Comparison of ENCODE assay signal across 1 cellular context in genomic region chr1:205656236-205656635, GRCh38.
TF ChIP-seq lines count a peak whose summit lies in the region.

No MANE protein-coding gene starts in this region.

TF ChIP-seq in endothelial cell of umbilical vein, 7 proteins besides CTCF, POLR2A, EP300 and RAD21:
- TF ChIP-seq JUN (IDR thresholded peaks at IDR 0.05; ENCODE audit: borderline replicate concordance, insufficient read depth, insufficient read length, low read depth) (no peak), MYC (IDR thresholded peaks at IDR 0.05; ENCODE audit: low read depth, low read length) (no peak), FOS (IDR thresholded peaks at IDR 0.05; ENCODE audit: borderline replicate concordance, insufficient read depth, low read length) (no peak), GATA2 (IDR thresholded peaks at IDR 0.05; ENCODE audit: insufficient read depth, insufficient read length, low read depth, low read length) (no peak), MAX (IDR thresholded peaks at IDR 0.05; ENCODE audit: insufficient read depth, insufficient read length) (no peak), EZH2 (IDR thresholded peaks at IDR 0.05; ENCODE audit: borderline replicate concordance, low read depth, low read length, severe bottlenecking) (no peak), POLR2AphosphoS5 (IDR thresholded peaks at IDR 0.05; ENCODE audit: insufficient read depth, low read depth, low read length) (no peak)
